ENCODE assay signal across 17 cellular contexts in the genomic region with DNA sequence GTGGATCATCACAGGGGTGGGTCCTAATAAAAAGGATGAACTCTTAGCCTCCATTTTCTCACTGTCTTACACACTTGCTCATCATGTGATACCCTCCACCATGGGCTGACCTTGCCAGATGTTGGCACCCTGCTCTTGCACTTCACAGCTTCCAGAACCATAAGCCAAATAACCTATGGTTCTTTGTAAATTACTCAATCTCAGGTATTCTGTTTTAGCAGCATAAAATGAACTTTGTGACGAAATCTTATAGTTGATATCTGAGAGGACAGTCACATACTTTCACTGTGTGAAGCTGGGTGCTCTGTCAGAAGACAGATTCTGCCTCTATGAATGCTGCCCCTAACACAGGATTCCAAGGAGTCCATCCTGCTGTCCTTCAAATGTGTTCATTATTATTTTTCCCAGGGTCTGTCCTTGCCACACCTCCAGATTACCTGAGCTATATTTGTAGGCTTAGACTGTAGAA. TPM values are rescaled to one million over a fixed set of nuclear protein-coding genes. Genes with fewer than 3 reads are reported as not detected.
DNase-seq lines count a peak whose midpoint lies in the region; ATAC-seq and TF ChIP-seq lines count a peak whose summit lies in the region.
"Had no signal": no experiment of that assay in that cellular context is flagged by ENCODE, and none has a peak within 500 bp of the region (broad histone marks: within the 10 kb centered on the region; RNA-seq: fewer than 3 reads in every experiment).

No MANE protein-coding gene starts in this region.

- intact Hi-C loops in left ventricle myocardium superior (cut with micrococcal nuclease) (no loop called here), transverse colon (cut with DNase I; ENCODE audit: low total_unique reads) (no loop called here)

- no peaks in the 10 kb centered on the region for H3K27me3 Mint-ChIP-seq in T-cell
- H3K27me3 Mint-ChIP-seq: brain had no signal

- peaks cover 0 to 6% (median 6%) of the 10 kb centered on the region in 3 donors for H3K9me3 Mint-ChIP-seq in T-cell

- ATAC-seq in left ventricle myocardium superior (no peak), T-cell (replicated peaks in 1 of 4) (no peak), foreskin keratinocyte (no peak), GM21786 (IDR thresholded peaks at IDR 0.05; ENCODE audit: unreplicated experiment) (no peak), HG02678 (IDR thresholded peaks at IDR 0.05; ENCODE audit: unreplicated experiment) (no peak)

- peaks cover 54 to 79% (median 74%) of the 10 kb centered on the region in 3 donors for H3K4me1 Mint-ChIP-seq in T-cell

- H3K27ac ChIP-seq in cardiac muscle cell (peak overlapping the region; percentile 7), foreskin keratinocyte (peak overlapping the region; percentile 41), transverse colon (peak overlapping the region; percentile 50 to 73 (median 64))

- H3K27me3 ChIP-seq in cardiac muscle cell (no peaks in the 10 kb centered on the region), foreskin keratinocyte (no peaks in the 10 kb centered on the region), transverse colon (no peaks in the 10 kb centered on the region)

- H3K4me3 Mint-ChIP-seq in T-cell: peak overlapping the region in 1 of 3 donors; percentile 50

- TF ChIP-seq CTCF in cardiac muscle cell (IDR thresholded peaks at IDR 0.05; ENCODE audit: low read depth, low read length) (no peak), foreskin keratinocyte (conservative IDR thresholded peaks at IDR 0.05) (no peak), transverse colon (IDR thresholded peaks at IDR 0.05) (no peak)

- TF ChIP-seq POLR2A in transverse colon (IDR thresholded peaks at IDR 0.05): no peak

- in situ Hi-C loops in transverse colon (cut with MboI; ENCODE audit: low pct_ligation_motif_present in 1 of 4, low pct_unique_long_range_greater_than_20kb in 1 of 4, low sequenced_read_pairs in 3 of 4): loop anchor here in 2 of 4 donors (25.0 kb wide), 3 partner anchors 841 to 916 kb away; a partner anchor contains a TSS

- H3K27ac Mint-ChIP-seq in T-cell: peak overlapping the region; percentile 53 to 82
- H3K27ac Mint-ChIP-seq: brain had no signal

- H3K4me1 ChIP-seq in cardiac muscle cell (ENCODE audit: low read depth) (peaks cover 7% of the 10 kb centered on the region), foreskin keratinocyte (peaks cover 40% of the 10 kb centered on the region), transverse colon (peaks cover 4 to 47% (median 21%) of the 10 kb centered on the region in 4 donors)

- no peaks in the 10 kb centered on the region for H3K9me3 ChIP-seq in cardiac muscle cell (ENCODE audit: low read depth)
- no peaks in the 10 kb centered on the region for H3K9me3 ChIP-seq in transverse colon

- WGBS in transverse colon (ENCODE audit: low coverage in 1 of 2), 2 donors: 87 to 100% methylated on average over 1 of the region's 1 CpG

- H3K36me3 ChIP-seq in cardiac muscle cell: no peaks in the 10 kb centered on the region
- no peaks in the 10 kb centered on the region for H3K36me3 ChIP-seq in transverse colon

- no peak overlapping the region for H3K4me3 ChIP-seq in cardiac muscle cell
- no peak overlapping the region for H3K4me3 ChIP-seq in transverse colon

- POLR2A ChIA-PET in T-cell (lab: Charles Lee): interaction anchor here (0.6 to 3.2 kb wide), 3 partner anchors 13 to 43 kb away, joined by 3 to 24 read pairs (median 3); a partner anchor contains a TSS

- TF ChIP-seq EP300 in transverse colon (IDR thresholded peaks at IDR 0.05; ENCODE audit: low read depth): no peak

- DNase-seq in cardiac muscle cell (ENCODE audit: low read depth in 1 of 2, low spot score in 1 of 2): no peak
- DNase-seq in left ventricle myocardium superior: no peak
- DNase-seq in T-cell: no peak
- DNase-seq in foreskin keratinocyte: no peak
- DNase-seq in transverse colon: no peak
- no peak for DNase-seq in NCI-H526 (lab: John Stamatoyannopoulos, UW)
- DNase-seq: activated CD4-positive, alpha-beta T cell treated with anti-CD3 and anti-CD28 coated beads for 4 hours; activated gamma-delta T cell; NCI-H446; posterior cingulate gyrus; SHP77; stimulated activated CD4-positive, alpha-beta T cell treated with anti-CD3 and anti-CD28 coated beads, Interleukin-15, amount 100 ng/mL, for 24 hours; substantia nigra; T1000 had no signal

- H3K36me3 Mint-ChIP-seq in T-cell: peaks cover 20% of the 10 kb centered on the region

- CTCF ChIA-PET in T-cell (lab: Charles Lee): interaction anchor here in 1 of 2 donors (1.2 to 1.7 kb wide), 2 partner anchors 12 to 20 kb away, joined by 3 to 6 read pairs; no protein-coding TSS in a partner anchor

RNA-seq across cellular contexts. Expression of a gene that starts 13.8 kb away (rescaled TPM):
- total RNA-seq in cardiac muscle cell (13.8 and 28.8 TPM in 2 replicates), left ventricle myocardium superior (3.5 TPM), T-cell (10 to 100 TPM in 2 of 5 donors, 1 to 10 TPM in 3; 5.2 to 64.2 (median 6.0) TPM), foreskin keratinocyte (12.8 and 18.3 TPM in 2 replicates), transverse colon (1 to 10 TPM; 1.6 to 7.2 (median 4.9) TPM)
- polyA plus RNA-seq in cardiac muscle cell (14.2 and 25.4 TPM in 2 replicates), foreskin keratinocyte (7.1 and 7.3 TPM in 2 replicates)

Comparison
In these comparisons a context has a peak if more than half of its experiments do, and no peak if none do; other contexts are left out.
1. H3K27ac ChIP-seq: peak in every context shown above with its lines; median percentile 64 in transverse colon; 41 in foreskin keratinocyte; 7 in cardiac muscle cell.